Comparison of ENCODE assay signal across 1 cellular context in genomic region chr9:136082496-136083361, GRCh38.
TF ChIP-seq lines count a peak whose summit lies in the region.

No MANE protein-coding gene starts in this region.

TF ChIP-seq in K562, 482 proteins besides CTCF, POLR2A, EP300 and RAD21:
- TF ChIP-seq FIP1L1 (IDR thresholded peaks at IDR 0.05; ENCODE audit: low read depth, low read length, poor library complexity, severe bottlenecking) (peak; percentile 38), NFIC (IDR thresholded peaks at IDR 0.05) (peak; percentile 39), ZNF395 (CRISPR knock-in tag; IDR thresholded peaks at IDR 0.05) (no peak)
